In genomic region chr10:72297281-72297967, GRCh38 we compare ENCODE assay signal across 8 cellular contexts. TPM values are rescaled to one million over a fixed set of nuclear protein-coding genes. Genes with fewer than 3 reads are reported as not detected.
DNase-seq lines count a peak whose midpoint lies in the region; ATAC-seq and TF ChIP-seq lines count a peak whose summit lies in the region.

No MANE protein-coding gene starts in this region.

- in situ Hi-C loops in Panc1 (cut with HindIII; ENCODE audit: low pct_unique_long_range_greater_than_20kb, low sequenced_read_pairs): no loop called here

- peak; percentile 43 for ATAC-seq in GM18508 (IDR thresholded peaks at IDR 0.05; ENCODE audit: insufficient read depth, unreplicated experiment)
- peak; percentile 39 for ATAC-seq in HG02970 (IDR thresholded peaks at IDR 0.05; ENCODE audit: low FRiP score, unreplicated experiment)
- peak; percentile 76 for ATAC-seq in Panc1

- WGBS in testis, 2 donors: 0 to 1% methylated on average over 10 to 44 of the region's 44 CpGs

- H3K4me1 ChIP-seq in Panc1 (ENCODE audit: control insufficient read depth, insufficient read depth, low read length) (peaks cover 37% of the 10 kb centered on the region), testis (peaks cover 16% of the 10 kb centered on the region)

- H3K4me3 ChIP-seq in Panc1 (ENCODE audit: low read depth in 2 of 2, low read length in 2 of 2): peak overlapping the region; percentile 59 to 84
- H3K4me3 ChIP-seq in fibroblast of villous mesenchyme (ENCODE audit: low read depth, low read length): peak overlapping the region; percentile 61
- peak overlapping the region; percentile 49 to 71 for H3K4me3 ChIP-seq in testis

- POLR2A ChIA-PET in Panc1 (lab: Charles Lee): interaction anchor here (0.7 kb wide), 1 partner anchor 20 kb away, joined by 3 read pairs; no protein-coding TSS in a partner anchor

- H3K27me3 ChIP-seq in Panc1 (ENCODE audit: control insufficient read depth, insufficient read depth, low read length) (no peaks in the 10 kb centered on the region), testis (no peaks in the 10 kb centered on the region)

- H3K9me3 ChIP-seq in Panc1 (ENCODE audit: control insufficient read depth, insufficient read depth, low read depth, low read length) (no peaks in the 10 kb centered on the region), testis (no peaks in the 10 kb centered on the region)

- DNase-seq in Panc1 (ENCODE audit: low read depth, low spot score) (no peak), fibroblast of villous mesenchyme (ENCODE audit: low read depth) (peak; percentile 98), occipital lobe (lab: John Stamatoyannopoulos, UW) (peak; percentile 32), testis (peak; percentile 86), NCI-H510A (lab: John Stamatoyannopoulos, UW) (no peak)
- DNase-seq in activated T-helper 1 cell treated with anti-CD3 and anti-CD28 coated beads, Interleukin-2, amount 50 U/mL, for 16 hours (ENCODE audit: low read depth in 1 of 2, low spot score in 1 of 2): peak; percentile 86 to 95

- intact Hi-C loops in Panc1 (cut with micrococcal nuclease; ENCODE audit: unreplicated experiment) (no loop called here), testis (cut with DNase I; ENCODE audit: low total_unique reads) (no loop called here)

- TF ChIP-seq CTCF in Panc1 (IDR thresholded peaks at IDR 0.05) (no peak), fibroblast of villous mesenchyme (IDR thresholded peaks at IDR 0.05; ENCODE audit: insufficient read depth, low read depth, low read length) (no peak), testis (IDR thresholded peaks at IDR 0.05) (no peak)

- CTCF ChIA-PET in Panc1 (lab: Charles Lee): interaction anchor here (0.8 kb wide), 1 partner anchor 40 kb away, joined by 3 read pairs; no protein-coding TSS in a partner anchor

- H3K27ac ChIP-seq in Panc1 (ENCODE audit: low read length) (peak overlapping the region; percentile 94), testis (peak overlapping the region; percentile 83 to 87)

- H3K36me3 ChIP-seq in Panc1 (ENCODE audit: control insufficient read depth, insufficient read depth, low read length): no peaks in the 10 kb centered on the region
- no peaks in the 10 kb centered on the region for H3K36me3 ChIP-seq in testis (ENCODE audit: low read depth, missing control alignments)

- TF ChIP-seq POLR2A in testis (IDR thresholded peaks at IDR 0.05): no peak

- TSS peak; percentile 95 for BruUV-seq in Panc1 (replicated peaks; lab: Mats Ljungman, UMichigan)

RNA-seq across cellular contexts. Expression of gene DDIT4, which starts 23.7 kb away (rescaled TPM):
- total RNA-seq in Panc1 (2021; ENCODE audit: unreplicated experiment) (157 TPM), fibroblast of villous mesenchyme (88.5 and 325 TPM in 2 replicates), occipital lobe (30.6 TPM), testis (10 to 100 TPM; 69.6 to 94.3 TPM)
- polyA plus RNA-seq in Panc1 (2012; ENCODE audit: insufficient read length): 344 TPM
- polyA plus RNA-seq in testis (ENCODE audit: insufficient read depth, low read depth, low replicate concordance): 46.6 TPM

RNA-seq across cellular contexts. Expression of gene DNAJB12, which starts 57.3 kb away (rescaled TPM):
- total RNA-seq in Panc1 (2021; ENCODE audit: unreplicated experiment) (51.0 TPM), fibroblast of villous mesenchyme (32.5 and 32.8 TPM in 2 replicates), occipital lobe (12.2 TPM), testis (10 to 100 TPM; 50.3 to 57.6 TPM)
- 46.8 TPM for polyA plus RNA-seq in Panc1 (2012; ENCODE audit: insufficient read length)
- 52.4 TPM for polyA plus RNA-seq in testis (ENCODE audit: insufficient read depth, low read depth, low replicate concordance)

Comparison
In these comparisons a context has a peak if more than half of its experiments do, and no peak if none do; other contexts are left out.
1. DNase-seq: peak in activated T-helper 1 cell treated with anti-CD3 and anti-CD28 coated beads, Interleukin-2, amount 50 U/mL, for 16 hours (2 of 2), fibroblast of villous mesenchyme (single experiment), occipital lobe (single experiment) and testis (single experiment); none in Panc1 (single experiment) and NCI-H510A (single experiment).
2. Peak in every context shown above with its lines, with median percentiles within 50 percentile points of each other: ATAC-seq and H3K4me3 ChIP-seq.